ENCODE assay signal across 8 cellular contexts in the genomic region with DNA sequence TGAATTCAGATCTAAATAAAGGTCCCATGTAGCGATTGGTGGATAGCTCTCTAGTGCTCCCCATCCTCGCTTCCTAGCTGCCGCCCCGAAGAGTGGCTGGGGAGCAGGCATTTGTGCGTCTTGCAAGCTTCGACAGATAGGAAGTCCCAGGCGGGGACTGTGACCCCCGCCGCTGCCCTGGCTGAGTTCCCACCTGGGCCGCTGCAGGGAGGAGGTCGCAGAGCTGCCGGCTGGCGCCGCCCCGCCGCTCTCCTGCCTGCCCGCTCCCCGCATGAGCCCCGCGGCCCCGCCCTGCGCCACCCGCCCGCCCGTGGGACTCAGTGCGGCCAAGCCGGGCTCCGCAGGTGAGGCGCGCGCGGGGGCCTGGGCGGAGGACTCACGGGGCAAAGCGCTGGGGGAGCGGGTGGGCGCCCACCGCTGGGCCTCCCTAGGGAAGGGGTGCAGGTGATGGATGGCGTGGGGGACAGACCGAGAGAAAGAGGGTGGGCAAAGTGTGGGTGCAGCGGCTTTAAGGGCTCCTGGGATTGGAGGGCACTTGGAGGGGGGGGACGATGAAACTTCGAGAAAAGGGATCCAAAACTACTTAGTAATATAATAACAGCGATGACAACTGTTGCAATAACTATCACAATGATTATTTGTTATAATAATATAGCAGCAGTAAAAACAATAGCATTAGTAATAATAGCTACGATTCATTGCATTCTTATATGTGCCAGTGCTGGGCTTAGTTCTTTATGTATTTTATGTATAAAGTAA. TPM values are rescaled to one million over a fixed set of nuclear protein-coding genes. Genes with fewer than 3 reads are reported as not detected.
DNase-seq lines count a peak whose midpoint lies in the region; ATAC-seq lines count a peak whose summit lies in the region.

A gene (plus strand): TSS at position 80 of the 759 bp plus-strand sequence. CDS start 14,547 bp downstream, outside the sequence.

- in situ Hi-C loops in HAP-1 (cut with MboI; ENCODE audit: low sequenced_read_pairs), result no loop called here

- ATAC-seq in activated naive CD4-positive, alpha-beta T cell treated with anti-CD3 and anti-CD28 coated beads, Interleukin-2, amount 50 U/mL, for 72 hours, result peak; percentile 58 to 59
- peak; percentile 26 for ATAC-seq in aorta (ENCODE audit: low FRiP score)

- no peaks in the 10 kb centered on the region for H3K36me3 ChIP-seq in aorta (ENCODE audit: control insufficient read depth in 1 of 2, insufficient read depth in 2 of 2, low read length in 1 of 2)
- H3K36me3 ChIP-seq in HAP-1 (replicated peaks), result no peaks in the 10 kb centered on the region

- H3K4me1 ChIP-seq in aorta (ENCODE audit: control insufficient read depth in 1 of 2, insufficient read depth in 2 of 2, low read length in 2 of 2), result no peaks in the 10 kb centered on the region
- H3K4me1 ChIP-seq in HAP-1, result peaks cover 9% of the 10 kb centered on the region

- intact Hi-C loops in aorta (cut with DNase I), result no loop called here

- no peaks in the 10 kb centered on the region for H3K36me3 Mint-ChIP-seq in activated naive CD4-positive, alpha-beta T cell treated with anti-CD3 and anti-CD28 coated beads, Interleukin-2, amount 50 U/mL, for 72 hours

- no peak within 1 kb of the TSS for H3K27ac Mint-ChIP-seq in activated naive CD4-positive, alpha-beta T cell treated with anti-CD3 and anti-CD28 coated beads, Interleukin-2, amount 50 U/mL, for 72 hours

- H3K4me3 ChIP-seq in aorta (ENCODE audit: low read length in 2 of 2) (no peak within 1 kb of the TSS), HAP-1 (no peak within 1 kb of the TSS)

- H3K9me3 ChIP-seq in aorta (ENCODE audit: control insufficient read depth, low read length) (no peaks in the 10 kb centered on the region), HAP-1 (peaks cover 3% of the 10 kb centered on the region; the same call in 1 of the 2 replicates)

- peak; percentile 40 for DNase-seq in stimulated activated CD4-positive, alpha-beta T cell treated with anti-CD3 and anti-CD28 coated beads, Interleukin-15, amount 100 ng/mL, for 24 hours
- DNase-seq in stimulated activated CD4-positive, alpha-beta T cell treated with anti-CD3 and anti-CD28 coated beads, Interleukin-1b, Interleukin-23, amount 100 ng/mL, for 48 hours, result no peak
- DNase-seq in activated naive CD4-positive, alpha-beta T cell treated with anti-CD3 and anti-CD28 coated beads, Interleukin-2, amount 50 U/mL, for 72 hours (ENCODE audit: low spot score in 2 of 2), result peak in 1 of 2 donors; percentile 22
- DNase-seq in left kidney (ENCODE audit: low read depth, low spot score) (peak; percentile 61), aorta (no peak), NCI-H2029 (lab: John Stamatoyannopoulos, UW) (no peak), HAP-1 (ENCODE audit: low spot score in 2 of 2) (no peak), NCI-H1417 treated with DMSO at 0.1 percent for 48 hours (lab: John Stamatoyannopoulos, UW) (no peak)

- 10 to 13% methylated on average over 42 to 45 of the region's 45 CpGs for WGBS in aorta, 2 donors

- no peak within 1 kb of the TSS for H3K27ac ChIP-seq in aorta (ENCODE audit: low read depth in 1 of 2, low read length in 2 of 2)

- H3K9me3 Mint-ChIP-seq in activated naive CD4-positive, alpha-beta T cell treated with anti-CD3 and anti-CD28 coated beads, Interleukin-2, amount 50 U/mL, for 72 hours, result no peaks in the 10 kb centered on the region

- H3K27me3 ChIP-seq in aorta (ENCODE audit: control insufficient read depth in 1 of 2, insufficient read depth in 2 of 2, low read length in 1 of 2) (no peaks in the 10 kb centered on the region), HAP-1 (ENCODE audit: low read depth) (no peaks in the 10 kb centered on the region)

RNA-seq across cellular contexts. Expression of the gene that starts here (rescaled TPM):
- total RNA-seq in activated naive CD4-positive, alpha-beta T cell treated with anti-CD3 and anti-CD28 coated beads, Interleukin-2, amount 50 U/mL, for 72 hours, result under 1 TPM; 0.12 to 0.18 TPM
- under 1 TPM; 0.21 to 0.32 TPM for total RNA-seq in aorta
- not detected for polyA plus RNA-seq in aorta

Comparison
In these comparisons a context has a peak if more than half of its experiments do, and no peak if none do; other contexts are left out.
1. DNase-seq: peak in stimulated activated CD4-positive, alpha-beta T cell treated with anti-CD3 and anti-CD28 coated beads, Interleukin-15, amount 100 ng/mL, for 24 hours (single experiment) and left kidney (single experiment); none in stimulated activated CD4-positive, alpha-beta T cell treated with anti-CD3 and anti-CD28 coated beads, Interleukin-1b, Interleukin-23, amount 100 ng/mL, for 48 hours (single experiment), aorta (0 of 2), NCI-H2029 (single experiment), HAP-1 (0 of 2) and NCI-H1417 treated with DMSO at 0.1 percent for 48 hours (single experiment).
2. Peak in ATAC-seq in activated naive CD4-positive, alpha-beta T cell treated with anti-CD3 and anti-CD28 coated beads, Interleukin-2, amount 50 U/mL, for 72 hours; RNA of the gene not detected or under 1 TPM.
3. Peak in ATAC-seq in aorta; RNA of the gene not detected or under 1 TPM.